1 cellular context compared by ENCODE assay signal in the genomic region with DNA sequence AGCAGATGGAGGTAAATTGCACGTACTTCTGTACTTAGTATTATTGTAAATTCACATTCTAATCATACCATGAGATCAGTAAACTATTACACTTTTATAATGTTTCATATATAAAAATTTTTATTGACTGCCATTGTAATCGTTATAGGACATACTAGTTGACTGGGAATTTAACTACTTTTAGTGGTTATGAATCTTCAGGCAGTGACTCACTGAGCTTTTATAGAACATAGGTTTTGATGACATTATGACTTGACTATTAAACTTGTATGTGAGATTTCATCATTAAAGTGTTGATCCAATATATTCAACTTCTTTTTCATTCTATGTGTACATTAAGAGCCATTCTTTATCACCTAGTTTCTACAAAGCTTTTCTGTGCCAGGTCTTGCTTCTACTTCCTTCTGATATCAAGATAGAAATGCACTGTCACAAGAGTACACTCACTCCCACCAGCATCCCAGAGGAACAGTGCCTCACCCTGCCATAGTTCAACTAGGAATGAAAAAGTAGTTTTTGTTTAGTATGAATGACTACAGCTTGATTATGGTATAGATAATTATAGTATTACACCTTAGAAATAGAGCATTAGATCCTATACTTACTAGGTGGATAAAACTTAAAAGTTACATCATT.
TF ChIP-seq lines count a peak whose summit lies in the region.

No MANE protein-coding gene starts in this region.

TF ChIP-seq in HepG2, 621 proteins besides CTCF, POLR2A, EP300 and RAD21 (continued from another document):
- TF ChIP-seq, protein P1, sequence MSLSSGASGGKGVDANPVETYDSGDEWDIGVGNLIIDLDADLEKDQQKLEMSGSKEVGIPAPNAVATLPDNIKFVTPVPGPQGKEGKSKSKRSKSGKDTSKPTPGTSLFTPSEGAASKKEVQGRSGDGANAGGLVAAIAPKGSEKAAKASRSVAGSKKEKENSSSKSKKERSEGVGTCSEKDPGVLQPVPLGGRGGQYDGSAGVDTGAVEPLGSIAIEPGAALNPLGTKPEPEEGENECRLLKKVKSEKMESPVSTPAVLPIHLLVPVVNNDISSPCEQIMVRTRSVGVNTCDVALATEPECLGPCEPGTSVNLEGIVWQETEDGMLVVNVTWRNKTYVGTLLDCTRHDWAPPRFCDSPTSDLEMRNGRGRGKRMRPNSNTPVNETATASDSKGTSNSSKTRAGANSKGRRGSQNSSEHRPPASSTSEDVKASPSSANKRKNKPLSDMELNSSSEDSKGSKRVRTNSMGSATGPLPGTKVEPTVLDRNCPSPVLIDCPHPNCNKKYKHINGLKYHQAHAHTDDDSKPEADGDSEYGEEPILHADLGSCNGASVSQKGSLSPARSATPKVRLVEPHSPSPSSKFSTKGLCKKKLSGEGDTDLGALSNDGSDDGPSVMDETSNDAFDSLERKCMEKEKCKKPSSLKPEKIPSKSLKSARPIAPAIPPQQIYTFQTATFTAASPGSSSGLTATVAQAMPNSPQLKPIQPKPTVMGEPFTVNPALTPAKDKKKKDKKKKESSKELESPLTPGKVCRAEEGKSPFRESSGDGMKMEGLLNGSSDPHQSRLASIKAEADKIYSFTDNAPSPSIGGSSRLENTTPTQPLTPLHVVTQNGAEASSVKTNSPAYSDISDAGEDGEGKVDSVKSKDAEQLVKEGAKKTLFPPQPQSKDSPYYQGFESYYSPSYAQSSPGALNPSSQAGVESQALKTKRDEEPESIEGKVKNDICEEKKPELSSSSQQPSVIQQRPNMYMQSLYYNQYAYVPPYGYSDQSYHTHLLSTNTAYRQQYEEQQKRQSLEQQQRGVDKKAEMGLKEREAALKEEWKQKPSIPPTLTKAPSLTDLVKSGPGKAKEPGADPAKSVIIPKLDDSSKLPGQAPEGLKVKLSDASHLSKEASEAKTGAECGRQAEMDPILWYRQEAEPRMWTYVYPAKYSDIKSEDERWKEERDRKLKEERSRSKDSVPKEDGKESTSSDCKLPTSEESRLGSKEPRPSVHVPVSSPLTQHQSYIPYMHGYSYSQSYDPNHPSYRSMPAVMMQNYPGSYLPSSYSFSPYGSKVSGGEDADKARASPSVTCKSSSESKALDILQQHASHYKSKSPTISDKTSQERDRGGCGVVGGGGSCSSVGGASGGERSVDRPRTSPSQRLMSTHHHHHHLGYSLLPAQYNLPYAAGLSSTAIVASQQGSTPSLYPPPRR (CRISPR knock-in tag; IDR thresholded peaks at IDR 0.05; ENCODE audit: borderline replicate concordance), result no peak
- TF ChIP-seq MYC (CRISPR knock-in tag; IDR thresholded peaks at IDR 0.05; ENCODE audit: borderline replicate concordance) (no peak), RBAK (CRISPR knock-in tag; IDR thresholded peaks at IDR 0.05) (no peak), TGIF2 (CRISPR knock-in tag; IDR thresholded peaks at IDR 0.05) (no peak), ZNF556 (CRISPR knock-in tag; IDR thresholded peaks at IDR 0.05; ENCODE audit: borderline replicate concordance) (no peak)
TF ChIP-seq in HepG2: peak in this region for 0.
